In genomic region chr16:50979806-50980620, GRCh38 we compare ENCODE assay signal across 28 cellular contexts.
"Had no signal": no experiment of that assay in that cellular context is flagged by ENCODE, and none has a peak within 500 bp of the region (broad histone marks: within the 10 kb centered on the region; RNA-seq: fewer than 3 reads in every experiment).

No MANE protein-coding gene starts in this region.

- H3K4me2 ChIP-seq: neural progenitor cell, smooth muscle cell had no signal

- H3K9ac ChIP-seq: neural progenitor cell, parathyroid adenoma had no signal

- ATAC-seq: natural killer cell; psoas muscle; right cardiac atrium; sciatic nerve; stimulated activated memory B cell treated with anti-CD40 and anti-IgM and Interleukin-4, amounts not matched to agents 10 μg/mL and 1 μg/mL and 100 μg/mL, for 72 hours; stimulated activated naive CD8-positive, alpha-beta T cell treated with anti-CD3 and anti-CD28 coated beads, Interleukin-15, amount 100 ng/mL, for 72 hours; stimulated activated naive CD8-positive, alpha-beta T cell treated with anti-CD3 and anti-CD28 coated beads, Interleukin-15, Interleukin-2, amounts not matched to agents 100 U/mL and 50 U/mL, for 24 hours; upper lobe of right lung had no signal

- H3K79me2 ChIP-seq: parathyroid adenoma had no signal

- H3K27ac ChIP-seq: neural progenitor cell, ovary, parathyroid adenoma, psoas muscle, skin epidermis, spleen, suprapubic skin, testis, tibial artery, transverse colon, upper lobe of right lung, uterus had no signal

- H3K4me1 ChIP-seq: neural progenitor cell, psoas muscle, spleen, suprapubic skin, testis, tibial artery, transverse colon, upper lobe of right lung, uterus had no signal

- H3K9me3 ChIP-seq: ovary, psoas muscle, suprapubic skin, testis, tibial artery, transverse colon, upper lobe of right lung, uterus had no signal

- H3K36me3 ChIP-seq: neural progenitor cell, ovary, spleen, suprapubic skin, tibial artery, transverse colon, upper lobe of right lung, uterus had no signal

- H2AFZ ChIP-seq: neural progenitor cell, parathyroid adenoma had no signal

- DNase-seq: natural killer cell; occipital lobe; ovary; posterior cingulate gyrus; psoas muscle; right cardiac atrium; spleen; stimulated activated CD4-positive, alpha-beta T cell treated with anti-CD3 and anti-CD28 coated beads, Interleukin-12 subunit alpha, Interleukin-12 subunit beta, amount 100 ng/mL, for 4 hours; stimulated activated CD4-positive, alpha-beta T cell treated with anti-CD3 and anti-CD28 coated beads, Interleukin-1b, Interleukin-23, amount 100 ng/mL, for 48 hours; stimulated activated CD4-positive, alpha-beta T cell treated with anti-CD3 and anti-CD28 coated beads, Interleukin-4, amount 100 ng/mL, for 1 hour; stimulated activated CD4-positive, alpha-beta T cell treated with anti-CD3 and anti-CD28 coated beads, Interleukin-4, amount 100 ng/mL, for 4 hours; stimulated activated CD8-positive, alpha-beta memory T cell treated with anti-CD3 and anti-CD28 coated beads, Interleukin-4, amount 100 ng/mL, for 48 hours; stimulated activated naive CD4-positive, alpha-beta T cell; stimulated activated naive CD8-positive, alpha-beta T cell treated with anti-CD3 and anti-CD28 coated beads, Interleukin-15, amount 100 ng/mL, for 72 hours; stimulated activated naive CD8-positive, alpha-beta T cell treated with anti-CD3 and anti-CD28 coated beads, Interleukin-15, Interleukin-2, amounts not matched to agents 100 U/mL and 50 U/mL, for 24 hours; substantia nigra; testis; tibial artery; transverse colon; upper lobe of right lung; uterus had no signal

- H3K27me3 ChIP-seq: neural progenitor cell, ovary, testis, tibial artery, transverse colon, upper lobe of right lung, uterus had no signal

- H3K4me3 ChIP-seq: neural progenitor cell, ovary, psoas muscle, skin epidermis, smooth muscle cell, spleen, suprapubic skin, testis, tibial artery, transverse colon, upper lobe of right lung, uterus had no signal
